In genomic region chr1:21302747-21303715, GRCh38 we compare ENCODE assay signal across 1 cellular context.
TF ChIP-seq lines count a peak whose summit lies in the region.

No MANE protein-coding gene starts in this region.

TF ChIP-seq in HEK293, 187 proteins besides CTCF, POLR2A, EP300 and RAD21 (continued from another document):
- no peak for TF ChIP-seq ZNF513 (tag by site-specific recombination; IDR thresholded peaks at IDR 0.05)
- peak; percentile 93 for TF ChIP-seq GLIS1 (tag by site-specific recombination; IDR thresholded peaks at IDR 0.05)
- TF ChIP-seq ZNF701 (tag by site-specific recombination; IDR thresholded peaks at IDR 0.05): no peak
- TF ChIP-seq PATZ1 (tag by site-specific recombination; IDR thresholded peaks at IDR 0.05): peak; percentile 55; the same call in 1 of the 2 replicates
- TF ChIP-seq ZNF449 (tag by site-specific recombination; IDR thresholded peaks at IDR 0.05): peak; percentile 49; the same call in 1 of the 2 replicates
- peak; percentile 92 for TF ChIP-seq KLF17 (tag by site-specific recombination; IDR thresholded peaks at IDR 0.05)
- peak; percentile 88 for TF ChIP-seq ZIC2 (tag by site-specific recombination; IDR thresholded peaks at IDR 0.05)
- TF ChIP-seq ZNF626 (tag by site-specific recombination; IDR thresholded peaks at IDR 0.05): no peak
- TF ChIP-seq ZNF302 (tag by site-specific recombination; IDR thresholded peaks at IDR 0.05; ENCODE audit: low read depth): no peak
- TF ChIP-seq GLIS2 (tag by site-specific recombination; IDR thresholded peaks at IDR 0.05): peak; percentile 57
- no peak for TF ChIP-seq ZNF148 (tag by site-specific recombination; IDR thresholded peaks at IDR 0.05; ENCODE audit: borderline replicate concordance)
